ENCODE assay signal across 8 cellular contexts in genomic region chr19:45641274-45642105, GRCh38. TPM values are rescaled to one million over a fixed set of nuclear protein-coding genes. Genes with fewer than 3 reads are reported as not detected.
DNase-seq lines count a peak whose midpoint lies in the region; ATAC-seq, FAIRE-seq and TF ChIP-seq lines count a peak whose summit lies in the region.

No MANE protein-coding gene starts in this region.

- peak overlapping the region; percentile 71 to 88 (median 84) for H3K27ac ChIP-seq in upper lobe of left lung

- DNase-seq in CMK (ENCODE audit: low read depth) (peak; percentile 97), HuH-7.5 (ENCODE audit: low spot score) (peak; percentile 95), RPMI7951 (ENCODE audit: low read depth) (peak; percentile 95), frontal cortex (ENCODE audit: low spot score in 2 of 2) (peak; percentile 45 to 49), omental fat pad (ENCODE audit: low spot score) (peak; percentile 70), upper lobe of left lung (peak in 1 of 2 donors; percentile 97)
- peak; percentile 60 for DNase-seq in activated T-helper 9 cell treated with anti-CD3 and anti-CD28 coated beads, Interleukin-2, amount 50 U/mL, for 16 hours (ENCODE audit: low read depth)

- TF ChIP-seq CTCF in omental fat pad (IDR thresholded peaks at IDR 0.05) (no peak), upper lobe of left lung (IDR thresholded peaks at IDR 0.05) (no peak)

- H3K36me3 ChIP-seq in upper lobe of left lung, result no peaks in the 10 kb centered on the region

- WGBS in upper lobe of left lung, 2 donors, result 1 to 5% methylated on average over 15 to 40 of the region's 40 CpGs

- TF ChIP-seq POLR2A in upper lobe of left lung (IDR thresholded peaks at IDR 0.05), result no peak

- no peak for TF ChIP-seq EP300 in upper lobe of left lung (IDR thresholded peaks at IDR 0.05)

- peak overlapping the region in 3 of 4 donors; percentile 39 to 53 (median 45) for H3K4me3 ChIP-seq in upper lobe of left lung

- peak; percentile 35 for ATAC-seq in GM21367 (IDR thresholded peaks at IDR 0.05; ENCODE audit: unreplicated experiment)
- ATAC-seq in omental fat pad (ENCODE audit: low FRiP score), result peak; percentile 11
- ATAC-seq in upper lobe of left lung (ENCODE audit: low FRiP score in 2 of 2), result peak; percentile 59 to 87

- H3K9me3 ChIP-seq in upper lobe of left lung, result no peaks in the 10 kb centered on the region

- H3K27me3 ChIP-seq in upper lobe of left lung, result peaks cover 0 to 10% (median 3%) of the 10 kb centered on the region in 4 donors

- H3K4me1 ChIP-seq in upper lobe of left lung, result peaks cover 44 to 72% (median 51%) of the 10 kb centered on the region in 4 donors

- FAIRE-seq in frontal cortex (lab: Jason Lieb, UNC), result no peak

RNA-seq across cellular contexts. Expression of gene EML2, which starts 2.3 kb away (rescaled TPM):
- 14.4 and 20.2 TPM in 2 replicates for total RNA-seq in RPMI7951 (2014; rRNA removed; shearing (Covaris generic))
- total RNA-seq in frontal cortex (13.0 TPM), omental fat pad (10 to 100 TPM; 18.0 to 22.4 (median 19.9) TPM), upper lobe of left lung (10 to 100 TPM; 34.1 to 70.2 (median 48.2) TPM)

RNA-seq across cellular contexts. Expression of gene GIPR, which starts 26.5 kb away (rescaled TPM):
- not detected in 2 replicates for total RNA-seq in RPMI7951 (2014; rRNA removed; shearing (Covaris generic))
- total RNA-seq in frontal cortex (0.41 TPM), omental fat pad (1 to 10 TPM; 1.1 to 8.7 (median 2.5) TPM), upper lobe of left lung (10 to 100 TPM in 1 of 6 donors, 1 to 10 TPM in 5; 2.9 to 17.8 (median 6.0) TPM)

RNA-seq across cellular contexts. Expression of gene GPR4, which starts 39.5 kb away (rescaled TPM):
- 0.10 TPM in 1 of 2 replicates, not detected in the other for total RNA-seq in RPMI7951 (2014; rRNA removed; shearing (Covaris generic))
- total RNA-seq in frontal cortex (under 0.01 TPM), omental fat pad (10 to 100 TPM in 3 of 4 donors, 1 to 10 TPM in 1; 6.0 to 29.4 (median 12.0) TPM), upper lobe of left lung (10 to 100 TPM in 2 of 6 donors, 1 to 10 TPM in 4; 1.0 to 22.1 (median 6.8) TPM)

RNA-seq across cellular contexts. Expression of gene SNRPD2, which starts 50.3 kb away (rescaled TPM):
- total RNA-seq in RPMI7951 (2014; rRNA removed; shearing (Covaris generic)), result 474 and 568 TPM in 2 replicates
- total RNA-seq in frontal cortex, result 157 TPM
- total RNA-seq in omental fat pad, result 100 to 1,000 TPM; 104 to 194 (median 148) TPM
- 100 to 1,000 TPM in 5 of 6 donors, 10 to 100 TPM in 1; 58.7 to 261 (median 161) TPM for total RNA-seq in upper lobe of left lung

RNA-seq across cellular contexts. Expression of gene QPCTL, which starts 51.0 kb away (rescaled TPM):
- total RNA-seq in RPMI7951 (2014; rRNA removed; shearing (Covaris generic)), result 13.8 and 15.4 TPM in 2 replicates
- total RNA-seq in frontal cortex (8.2 TPM), omental fat pad (1 to 10 TPM; 2.7 to 5.8 (median 5.2) TPM), upper lobe of left lung (10 to 100 TPM in 3 of 6 donors, 1 to 10 TPM in 3; 7.1 to 18.3 (median 10.1) TPM)

Comparison
In these comparisons a context has a peak if more than half of its experiments do, and no peak if none do; other contexts are left out.
1. ATAC-seq: peak in every context shown above with its lines; median percentile 73 in upper lobe of left lung; 35 in GM21367; 11 in omental fat pad.